Comparison of ENCODE assay signal across 24 cellular contexts in genomic region chr15:72205273-72205672, GRCh38. TPM values are rescaled to one million over a fixed set of nuclear protein-coding genes. Genes with fewer than 3 reads are reported as not detected.
A peak's percentile ranks its signal among the peaks of the same experiment; 100 is the strongest.
DNase-seq lines count a peak whose midpoint lies in the region; ATAC-seq and TF ChIP-seq lines count a peak whose summit lies in the region.
"Had no signal": no experiment of that assay in that cellular context is flagged by ENCODE, and none has a peak within 500 bp of the region (broad histone marks: within the 10 kb centered on the region; RNA-seq: fewer than 3 reads in every experiment).

No MANE protein-coding gene starts in this region.

- H3K36me3 Mint-ChIP-seq in activated T-cell treated with anti-CD3 and anti-CD28 coated beads, Interleukin-2, amount 50 U/mL, for 72 hours (ENCODE audit: insufficient read depth in 2 of 2): peaks cover 22 to 58% of the 10 kb centered on the region in 2 donors
- peaks cover 68% of the 10 kb centered on the region for H3K36me3 Mint-ChIP-seq in activated T-cell treated with anti-CD3 and anti-CD28 coated beads, Interleukin-2, amount 50 U/mL, for 4 hours (ENCODE audit: insufficient read depth)
- peaks cover 98% of the 10 kb centered on the region for H3K36me3 Mint-ChIP-seq in activated naive CD8-positive, alpha-beta T cell treated with anti-CD3 and anti-CD28 coated beads, Interleukin-2, amount 50 U/mL, for 24 hours (ENCODE audit: low read depth)
- peaks cover 86% of the 10 kb centered on the region for H3K36me3 Mint-ChIP-seq in nephron progenitor cell (ENCODE audit: low read depth)

- peak overlapping the region; percentile 82 for H3K27ac Mint-ChIP-seq in activated T-cell treated with anti-CD3 and anti-CD28 coated beads, Interleukin-2, amount 50 U/mL, for 72 hours
- peak overlapping the region; percentile 65 for H3K27ac Mint-ChIP-seq in activated naive CD8-positive, alpha-beta T cell treated with anti-CD3 and anti-CD28 coated beads, Interleukin-2, amount 50 U/mL, for 24 hours
- peak overlapping the region; percentile 61 for H3K27ac Mint-ChIP-seq in nephron progenitor cell
- H3K27ac Mint-ChIP-seq: neural progenitor cell, progenitor cell of endocrine pancreas, T-cell had no signal

- H3K27ac ChIP-seq in HEK293 (ENCODE audit: extremely low read depth, low read depth, low read length): 0 out of 2 replicates have a peak overlapping the region, but pooled peaks have one; percentile 9
- H3K27ac ChIP-seq: C4-2B, neural progenitor cell had no signal

- TF ChIP-seq CTCF in HEK293 (tag by site-specific recombination; IDR thresholded peaks at IDR 0.05) (no peak), nephron progenitor cell (IDR thresholded peaks at IDR 0.05) (no peak)

- POLR2A ChIA-PET in HEK293 (lab: Yijun Ruan, JAX): interaction anchor here (1.0 kb wide), 2 partner anchors 17 to 22 kb away, joined by 3 to 8 read pairs; no protein-coding TSS in a partner anchor

- no peaks in the 10 kb centered on the region for H3K9me3 Mint-ChIP-seq in activated T-cell treated with anti-CD3 and anti-CD28 coated beads, Interleukin-2, amount 50 U/mL, for 72 hours
- no peaks in the 10 kb centered on the region for H3K9me3 Mint-ChIP-seq in activated T-cell treated with anti-CD3 and anti-CD28 coated beads, Interleukin-2, amount 50 U/mL, for 4 hours
- no peaks in the 10 kb centered on the region for H3K9me3 Mint-ChIP-seq in activated naive CD8-positive, alpha-beta T cell treated with anti-CD3 and anti-CD28 coated beads, Interleukin-2, amount 50 U/mL, for 24 hours
- no peaks in the 10 kb centered on the region for H3K9me3 Mint-ChIP-seq in nephron progenitor cell
- H3K9me3 Mint-ChIP-seq: T-cell had no signal

- H3K36me3 ChIP-seq in HEK293 (ENCODE audit: control insufficient read depth in 2 of 2, insufficient read depth in 1 of 2, low read length in 2 of 2): peaks cover 90 to 98% of the 10 kb centered on the region in 2 experiments

- H3K4me1 Mint-ChIP-seq in activated T-cell treated with anti-CD3 and anti-CD28 coated beads, Interleukin-2, amount 50 U/mL, for 72 hours (ENCODE audit: low read depth): peaks cover 34% of the 10 kb centered on the region
- H3K4me1 Mint-ChIP-seq in activated T-cell treated with anti-CD3 and anti-CD28 coated beads, Interleukin-2, amount 50 U/mL, for 4 hours (ENCODE audit: low read depth): peaks cover 8% of the 10 kb centered on the region
- H3K4me1 Mint-ChIP-seq in activated naive CD8-positive, alpha-beta T cell treated with anti-CD3 and anti-CD28 coated beads, Interleukin-2, amount 50 U/mL, for 24 hours: peaks cover 36% of the 10 kb centered on the region
- no peaks in the 10 kb centered on the region for H3K4me1 Mint-ChIP-seq in nephron progenitor cell
- H3K4me1 Mint-ChIP-seq: T-cell had no signal

- no peaks in the 10 kb centered on the region for H3K9me3 ChIP-seq in HEK293 (ENCODE audit: control insufficient read depth, insufficient read depth, low read depth, low read length)

- CTCF ChIA-PET in HEK293 (lab: Yijun Ruan, JAX): interaction anchor here (3.5 kb wide), 1 partner anchor 21 kb away, joined by 12 read pairs; no protein-coding TSS in a partner anchor

- H3K4me3 ChIP-seq in HEK293 (ENCODE audit: low read depth, low read length): no peak overlapping the region
- H3K4me3 ChIP-seq: neural progenitor cell had no signal

- DNase-seq in activated T-cell treated with anti-CD3 and anti-CD28 coated beads, Interleukin-2, amount 50 U/mL, for 72 hours: no peak
- no peak for DNase-seq in activated T-cell treated with anti-CD3 and anti-CD28 coated beads, Interleukin-2, amount 50 U/mL, for 4 hours
- DNase-seq in activated naive CD8-positive, alpha-beta T cell treated with anti-CD3 and anti-CD28 coated beads, Interleukin-2, amount 50 U/mL, for 24 hours: no peak
- DNase-seq in nephron progenitor cell: no peak
- DNase-seq in germinal center (ENCODE audit: low spot score): no peak
- DNase-seq: ACHN; activated CD4-positive, alpha-beta T cell treated with anti-CD3 and anti-CD28 coated beads, Interleukin-2, amount 50 U/mL, for 4 hours; activated T-cell treated with anti-CD3 and anti-CD28 coated beads, Interleukin-2, amount 50 U/mL, for 1 hour; DMS 273 treated with DMSO at 0.1 percent for 48 hours; erythroblast; foreskin fibroblast; hippocampal formation; NCI-H1105 treated with DMSO at 0.1 percent for 48 hours; NCI-H2081 treated with DMSO at 0.1 percent for 48 hours; NCI-H446; T-cell had no signal

- no peaks in the 10 kb centered on the region for H3K27me3 Mint-ChIP-seq in activated T-cell treated with anti-CD3 and anti-CD28 coated beads, Interleukin-2, amount 50 U/mL, for 72 hours (ENCODE audit: low read depth)
- no peaks in the 10 kb centered on the region for H3K27me3 Mint-ChIP-seq in activated T-cell treated with anti-CD3 and anti-CD28 coated beads, Interleukin-2, amount 50 U/mL, for 4 hours (ENCODE audit: low read depth)
- H3K27me3 Mint-ChIP-seq in activated naive CD8-positive, alpha-beta T cell treated with anti-CD3 and anti-CD28 coated beads, Interleukin-2, amount 50 U/mL, for 24 hours: no peaks in the 10 kb centered on the region
- peaks cover 3% of the 10 kb centered on the region for H3K27me3 Mint-ChIP-seq in nephron progenitor cell (ENCODE audit: low read depth, poor library complexity)
- H3K27me3 Mint-ChIP-seq: progenitor cell of endocrine pancreas, T-cell had no signal

- peak in 1 of 2 donors; percentile 58 for ATAC-seq in activated T-cell treated with anti-CD3 and anti-CD28 coated beads, Interleukin-2, amount 50 U/mL, for 72 hours (replicated peaks in 1 of 2)
- no peak for ATAC-seq in activated T-cell treated with anti-CD3 and anti-CD28 coated beads, Interleukin-2, amount 50 U/mL, for 4 hours
- ATAC-seq in activated naive CD8-positive, alpha-beta T cell treated with anti-CD3 and anti-CD28 coated beads, Interleukin-2, amount 50 U/mL, for 24 hours: no peak
- ATAC-seq in HG03045 (IDR thresholded peaks at IDR 0.05; ENCODE audit: unreplicated experiment): no peak
- no peak for ATAC-seq in HG02623 (IDR thresholded peaks at IDR 0.05; ENCODE audit: unreplicated experiment)
- ATAC-seq: T-cell had no signal

- no peak overlapping the region for H3K4me3 Mint-ChIP-seq in activated T-cell treated with anti-CD3 and anti-CD28 coated beads, Interleukin-2, amount 50 U/mL, for 72 hours
- H3K4me3 Mint-ChIP-seq in activated T-cell treated with anti-CD3 and anti-CD28 coated beads, Interleukin-2, amount 50 U/mL, for 4 hours: no peak overlapping the region
- H3K4me3 Mint-ChIP-seq in activated naive CD8-positive, alpha-beta T cell treated with anti-CD3 and anti-CD28 coated beads, Interleukin-2, amount 50 U/mL, for 24 hours: no peak overlapping the region
- H3K4me3 Mint-ChIP-seq in nephron progenitor cell: no peak overlapping the region
- H3K4me3 Mint-ChIP-seq: neural progenitor cell, T-cell had no signal

- H3K4me1 ChIP-seq in HEK293 (ENCODE audit: control insufficient read depth, insufficient read depth, low read length): no peaks in the 10 kb centered on the region
- H3K4me1 ChIP-seq: neural progenitor cell had no signal

TF ChIP-seq in HEK293, 187 proteins besides CTCF, POLR2A, EP300 and RAD21:
- TF ChIP-seq GLI4 (tag by site-specific recombination; IDR thresholded peaks at IDR 0.05) (no peak), ZEB2 (tag by site-specific recombination; IDR thresholded peaks at IDR 0.05) (no peak), ZSCAN30 (tag by site-specific recombination; IDR thresholded peaks at IDR 0.05) (no peak), YY1 (tag by site-specific recombination; IDR thresholded peaks at IDR 0.05) (no peak), ZNF837 (tag by site-specific recombination; IDR thresholded peaks at IDR 0.05) (no peak)

RNA-seq across cellular contexts. Expression of gene GRAMD2A, which starts 7.7 kb away (rescaled TPM):
- total RNA-seq in activated T-cell treated with anti-CD3 and anti-CD28 coated beads, Interleukin-2, amount 50 U/mL, for 72 hours: under 1 TPM in 1 of 2 donors, not detected in 1; 0.07 TPM
- not detected for total RNA-seq in activated T-cell treated with anti-CD3 and anti-CD28 coated beads, Interleukin-2, amount 50 U/mL, for 4 hours
- total RNA-seq: cardiac septum, liver, T-cell had no signal

RNA-seq across cellular contexts. Expression of gene PKM, which starts 25.7 kb away (rescaled TPM):
- total RNA-seq in activated T-cell treated with anti-CD3 and anti-CD28 coated beads, Interleukin-2, amount 50 U/mL, for 72 hours: 1,000 to 10,000 TPM; 1,066 to 1,119 TPM
- total RNA-seq in activated T-cell treated with anti-CD3 and anti-CD28 coated beads, Interleukin-2, amount 50 U/mL, for 4 hours: 1,000 to 10,000 TPM; 2,397 to 2,519 (median 2,398) TPM
